Comparison of ENCODE assay signal across 8 cellular contexts in genomic region chr10:25697412-25697811, GRCh38.
"Had no signal": no experiment of that assay in that cellular context is flagged by ENCODE, and none has a peak within 500 bp of the region (broad histone marks: within the 10 kb centered on the region; RNA-seq: fewer than 3 reads in every experiment).

No MANE protein-coding gene starts in this region.

- H3K36me3 Mint-ChIP-seq: IgD-negative memory B cell had no signal

- H3K36me3 ChIP-seq: HAP-1 had no signal

- H2AFZ ChIP-seq: GM23248 had no signal

- H3K4me3 Mint-ChIP-seq: HFFc6 had no signal

- H3K9me3 Mint-ChIP-seq: IgD-negative memory B cell had no signal

- H3K9ac ChIP-seq: GM23248 had no signal

- H3K4me1 ChIP-seq: HAP-1 had no signal

- H3K4me3 ChIP-seq: GM23248, HAP-1 had no signal

- DNase-seq: GM23248, GOT3, H7, HFFc6 had no signal

- H3K27ac Mint-ChIP-seq: HFFc6 had no signal

- ATAC-seq: HCT116 had no signal

- H3K27me3 Mint-ChIP-seq: IgD-negative memory B cell had no signal

- H3K9me3 ChIP-seq: HAP-1 had no signal

- H3K27ac ChIP-seq: GM23248, HL-60 had no signal
